Comparison of ENCODE assay signal across 31 cellular contexts in genomic region chr16:27785307-27785678, GRCh38.
"Had no signal": no experiment of that assay in that cellular context is flagged by ENCODE, and none has a peak within 500 bp of the region (broad histone marks: within the 10 kb centered on the region; RNA-seq: fewer than 3 reads in every experiment).

No MANE protein-coding gene starts in this region.

- H3K4me3 ChIP-seq: esophagus squamous epithelium, gastroesophageal sphincter had no signal

- H3K27me3 Mint-ChIP-seq: activated B cell treated with CpG ODN at 0.5 μM for 24 hours; activated naive CD8-positive, alpha-beta T cell; activated T-helper 17 cell treated with anti-CD3 and anti-CD28 coated beads, Interleukin-2, amount 50 U/mL, for 72 hours; T-helper 17 cell had no signal

- H3K27ac ChIP-seq: brain microvascular endothelial cell, epithelial cell of prostate, esophagus squamous epithelium, gastroesophageal sphincter, WERI-Rb-1 had no signal

- H3K36me3 Mint-ChIP-seq: activated naive CD8-positive, alpha-beta T cell had no signal

- H3K4me3 Mint-ChIP-seq: activated B cell treated with CpG ODN at 0.5 μM for 24 hours; activated naive CD8-positive, alpha-beta T cell; activated T-cell treated with anti-CD3 and anti-CD28 coated beads, Interleukin-2, amount 50 U/mL, for 4 hours; activated T-helper 17 cell treated with anti-CD3 and anti-CD28 coated beads, Interleukin-2, amount 50 U/mL, for 72 hours; T-helper 17 cell; T-helper 2 cell treated with Interferon-gamma antibody and Interleukin-4, amounts not matched to agents 5 μg/mL and 100 μg/mL, for 36 hours had no signal

- H3K27me3 ChIP-seq: brain microvascular endothelial cell, esophagus squamous epithelium had no signal

- DNase-seq: activated B cell treated with CpG ODN at 0.5 μM for 24 hours; activated CD4-positive, alpha-beta T cell treated with anti-CD3 and anti-CD28 coated beads for 48 hours; activated CD4-positive, alpha-beta T cell treated with anti-CD3 and anti-CD28 coated beads, Interleukin-2, amount 50 U/mL, for 1 hour; activated CD4-positive, alpha-beta T cell treated with anti-CD3 and anti-CD28 coated beads, Interleukin-2, amount 50 U/mL, for 48 hours; activated CD8-positive, alpha-beta memory T cell treated with anti-CD3 and anti-CD28 coated beads, Interleukin-2, amount 50 U/mL, for 48 hours; activated effector memory CD4-positive, alpha-beta T cell treated with Interleukin-2 at 50 U/mL for 16 hours; activated gamma-delta T cell treated with Interleukin-2 at 50 U/mL for 16 hours; activated naive CD4-positive, alpha-beta T cell treated with anti-CD3 and anti-CD28 coated beads, Interleukin-2, amount 50 U/mL, for 16 hours; activated naive CD4-positive, alpha-beta T cell treated with Interleukin-2 at 50 U/mL for 16 hours; activated T-cell treated with anti-CD3 and anti-CD28 coated beads, Interleukin-2, amount 50 U/mL, for 4 hours; amniotic stem cell; brain microvascular endothelial cell; caudate nucleus; effector CD8-positive, alpha-beta T cell; esophagus squamous epithelium; foreskin melanocyte; T-helper 1 cell; T-helper 17 cell; T1000; WERI-Rb-1 had no signal

- H3K36me3 ChIP-seq: brain microvascular endothelial cell, esophagus squamous epithelium, gastroesophageal sphincter, WERI-Rb-1 had no signal

- ATAC-seq: activated CD4-positive, CD25-positive, alpha-beta regulatory T cell treated with anti-CD3 and anti-CD28 coated beads, Interleukin-2, amount 50 U/mL, for 24 hours; activated T-cell treated with anti-CD3 and anti-CD28 coated beads, Interleukin-2, amount 50 U/mL, for 4 hours; activated T-helper 17 cell treated with anti-CD3 and anti-CD28 coated beads, Interleukin-2, amount 50 U/mL, for 72 hours; gastroesophageal sphincter; T-helper 17 cell had no signal

- H3K4me1 Mint-ChIP-seq: activated B cell treated with CpG ODN at 0.5 μM for 24 hours; activated T-helper 17 cell treated with anti-CD3 and anti-CD28 coated beads, Interleukin-2, amount 50 U/mL, for 72 hours; T-helper 17 cell had no signal

- FAIRE-seq: astrocyte, bronchial epithelial cell, colon, endometrium, endothelial cell of umbilical vein had no signal

- H3K9me3 ChIP-seq: esophagus squamous epithelium, gastroesophageal sphincter had no signal

- H3K9me3 Mint-ChIP-seq: activated B cell treated with CpG ODN at 0.5 μM for 24 hours; activated T-cell treated with anti-CD3 and anti-CD28 coated beads, Interleukin-2, amount 50 U/mL, for 4 hours; activated T-helper 17 cell treated with anti-CD3 and anti-CD28 coated beads, Interleukin-2, amount 50 U/mL, for 72 hours; T-helper 2 cell treated with Interferon-gamma antibody and Interleukin-4, amounts not matched to agents 5 μg/mL and 100 μg/mL, for 36 hours had no signal

- H3K27ac Mint-ChIP-seq: activated B cell treated with CpG ODN at 0.5 μM for 24 hours; activated naive CD8-positive, alpha-beta T cell; activated T-helper 17 cell treated with anti-CD3 and anti-CD28 coated beads, Interleukin-2, amount 50 U/mL, for 72 hours; T-helper 17 cell; T-helper 2 cell treated with Interferon-gamma antibody and Interleukin-4, amounts not matched to agents 5 μg/mL and 100 μg/mL, for 36 hours had no signal
